ENCODE assay signal across 8 cellular contexts in genomic region chr17:59440757-59441458, GRCh38.
DNase-seq lines count a peak whose midpoint lies in the region; ATAC-seq and TF ChIP-seq lines count a peak whose summit lies in the region.

No MANE protein-coding gene starts in this region.

- no peak overlapping the region for H3K27ac ChIP-seq in KMS-11

- H3K4me1 Mint-ChIP-seq in naive B cell, result peaks cover 25 to 56% (median 39%) of the 10 kb centered on the region in 3 donors

- POLR2A ChIA-PET in AG04449 (lab: Yijun Ruan, JAX), result no interaction called here

- peak overlapping the region in 2 of 6 donors; percentile 0 to 8 for H3K27ac Mint-ChIP-seq in naive B cell

- no peaks in the 10 kb centered on the region for H3K9me3 Mint-ChIP-seq in naive B cell

- no peaks in the 10 kb centered on the region for H3K36me3 Mint-ChIP-seq in naive B cell

- H3K27me3 Mint-ChIP-seq in naive B cell, result no peaks in the 10 kb centered on the region

- no peaks in the 10 kb centered on the region for H3K27me3 ChIP-seq in KMS-11 (ENCODE audit: insufficient read depth, low read depth)

- DNase-seq in AG04449 (ENCODE audit: low read depth, low spot score), result peak; percentile 63
- DNase-seq in GM19240 (ENCODE audit: insufficient read length, low spot score), result peak; percentile 66
- DNase-seq in OCI-M2 (lab: John Stamatoyannopoulos, UW; ENCODE audit: unreplicated experiment), result peak; percentile 74
- peak; percentile 84 for DNase-seq in activated T-cell treated with anti-CD3 and anti-CD28 coated beads for 4 hours
- DNase-seq in erythroblast (lab: John Stamatoyannopoulos, UW), result peak; percentile 88 to 92
- peak; percentile 77 for DNase-seq in naive B cell
- peak; percentile 74 to 85 for DNase-seq in stimulated activated CD8-positive, alpha-beta memory T cell treated with anti-CD3 and anti-CD28 coated beads, Interleukin-7, amount 100 ng/mL, for 4 hours (ENCODE audit: low read depth in 2 of 2)

- H3K79me2 ChIP-seq in KMS-11 (ENCODE audit: insufficient read depth, low read depth), result no peaks in the 10 kb centered on the region

- peak overlapping the region; percentile 62 for H2AFZ ChIP-seq in KMS-11 (ENCODE audit: low read depth)

- TF ChIP-seq CTCF in AG04449 (IDR thresholded peaks at IDR 0.05; ENCODE audit: insufficient read depth, low read length, missing control alignments) (peak; percentile 85), KMS-11 (conservative IDR thresholded peaks at IDR 0.05; ENCODE audit: low read depth, low read length) (peak; percentile 96)

- peaks cover 20% of the 10 kb centered on the region for H3K4me1 ChIP-seq in KMS-11 (ENCODE audit: low read depth, poor library complexity, severe bottlenecking)

- ATAC-seq in naive B cell (ENCODE audit: low read depth in 2 of 2), result peak; percentile 87 to 89

- CTCF ChIA-PET in AG04449 (lab: Yijun Ruan, JAX), result interaction anchor here (0.8 to 20.3 kb wide), 39 partner anchors 9 to 148 kb away, joined by 3 to 403 read pairs (median 5); partner anchors contain the start of gene YPEL2

- H4K20me1 ChIP-seq in KMS-11 (ENCODE audit: insufficient read depth), result no peaks in the 10 kb centered on the region

- H3K4me2 ChIP-seq in KMS-11, result peak overlapping the region; percentile 55

- TF ChIP-seq POLR2A in erythroblast (IDR thresholded peaks at IDR 0.05; ENCODE audit: low read length), result no peak

- H3K9ac ChIP-seq in KMS-11, result no peak overlapping the region

- peak overlapping the region in 3 of 8 donors; percentile 1 to 25 (median 13) for H3K4me3 Mint-ChIP-seq in naive B cell

- H3K4me3 ChIP-seq in AG04449 (ENCODE audit: low read depth, low read length) (no peak overlapping the region), KMS-11 (IDR thresholded peaks at IDR 0.05; ENCODE audit: insufficient read depth, low read depth, low read length) (no peak overlapping the region)

- no peaks in the 10 kb centered on the region for H3K36me3 ChIP-seq in KMS-11 (ENCODE audit: insufficient read depth)
